In the genomic region with DNA sequence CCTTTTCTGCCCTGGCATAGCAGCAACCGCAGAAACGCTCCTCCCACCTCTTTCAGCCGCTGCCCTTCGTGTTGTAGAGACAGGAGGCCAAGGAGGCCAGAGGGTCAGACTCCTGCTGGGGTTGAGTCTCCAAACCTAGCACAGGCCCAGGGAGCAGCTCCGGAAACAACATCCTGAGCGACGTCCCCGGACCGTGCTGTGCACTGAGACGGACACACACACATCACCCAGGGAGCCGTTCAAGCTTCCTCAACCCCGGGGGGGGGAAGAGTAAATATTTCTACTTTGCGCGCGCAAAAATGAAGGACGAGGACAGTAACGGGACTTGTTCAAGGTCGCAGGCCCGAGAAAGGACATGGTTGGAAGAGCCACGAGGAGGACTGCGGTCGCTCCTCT, we compare ENCODE assay signal across 8 cellular contexts. TPM values are rescaled to one million over a fixed set of nuclear protein-coding genes. Genes with fewer than 3 reads are reported as not detected.
DNase-seq lines count a peak whose midpoint lies in the region; ATAC-seq, FAIRE-seq and TF ChIP-seq lines count a peak whose summit lies in the region.

No MANE protein-coding gene starts in this region.

- peaks cover 21% of the 10 kb centered on the region for H3K4me1 Mint-ChIP-seq in chondrocyte (ENCODE audit: low read depth)

- peaks cover 46% of the 10 kb centered on the region for H3K36me3 Mint-ChIP-seq in chondrocyte (ENCODE audit: low read depth)

- ATAC-seq in left lung: peak; percentile 73

- peak overlapping the region in 3 of 4 donors; percentile 38 to 73 (median 63) for H3K27ac ChIP-seq in Peyer's patch
- H3K27ac ChIP-seq in left lung: peak overlapping the region in 1 of 2 donors; percentile 60
- peak overlapping the region in 4 of 5 donors; percentile 73 to 82 (median 78) for H3K27ac ChIP-seq in stomach

- FAIRE-seq in H54 (lab: Jason Lieb, UNC): no peak

- H3K4me3 ChIP-seq in Peyer's patch: peak overlapping the region; percentile 78 to 82 (median 78)
- peak overlapping the region; percentile 93 for H3K4me3 ChIP-seq in left lung
- H3K4me3 ChIP-seq in stomach: peak overlapping the region; percentile 87 to 100 (median 96)

- intact Hi-C loops in left lung (cut with DNase I): no loop called here
- intact Hi-C loops in stomach (cut with DNase I; ENCODE audit: low total_unique reads): no loop called here

- no peaks in the 10 kb centered on the region for H3K27me3 ChIP-seq in Peyer's patch
- no peaks in the 10 kb centered on the region for H3K27me3 ChIP-seq in left lung
- no peaks in the 10 kb centered on the region for H3K27me3 ChIP-seq in stomach

- peaks cover 0 to 27% (median 0%) of the 10 kb centered on the region in 3 donors for H3K36me3 ChIP-seq in Peyer's patch
- H3K36me3 ChIP-seq in left lung: peaks cover 0 to 24% of the 10 kb centered on the region in 2 donors
- H3K36me3 ChIP-seq in stomach: peaks cover 20 to 34% (median 24%) of the 10 kb centered on the region in 4 donors

- DNase-seq in EL: peak; percentile 48
- DNase-seq in H54 (ENCODE audit: insufficient read length, low spot score): peak; percentile 87
- DNase-seq in Peyer's patch: peak in 1 of 3 donors; percentile 16
- no peak for DNase-seq in chondrocyte (ENCODE audit: low spot score)
- peak in 1 of 2 donors; percentile 39 for DNase-seq in left lung
- no peak for DNase-seq in stomach
- no peak for DNase-seq in midbrain (lab: John Stamatoyannopoulos, UW)
- no peak for DNase-seq in effector CD8-positive, alpha-beta T cell (lab: John Stamatoyannopoulos, UW)

- H3K4me3 Mint-ChIP-seq in chondrocyte (ENCODE audit: unreplicated experiment): peak overlapping the region; percentile 94

- TF ChIP-seq POLR2A in H54 (IDR thresholded peaks at IDR 0.05; ENCODE audit: low read depth, low read length): 0 out of 2 replicates have a peak, but pooled peaks have one; percentile 14
- TF ChIP-seq POLR2A in Peyer's patch (IDR thresholded peaks at IDR 0.05): no peak
- no peak for TF ChIP-seq POLR2A in stomach (IDR thresholded peaks at IDR 0.05)

- no peaks in the 10 kb centered on the region for H3K27me3 Mint-ChIP-seq in chondrocyte (ENCODE audit: low read depth)

- peaks cover 0 to 12% (median 3%) of the 10 kb centered on the region in 4 donors for H3K4me1 ChIP-seq in Peyer's patch
- peaks cover 7 to 12% of the 10 kb centered on the region in 2 donors for H3K4me1 ChIP-seq in left lung
- peaks cover 14 to 27% (median 25%) of the 10 kb centered on the region in 4 donors for H3K4me1 ChIP-seq in stomach

- 0 to 2% (median 0%) methylated on average over 4 to 22 of the region's 22 CpGs for WGBS in stomach, 5 donors

- H3K27ac Mint-ChIP-seq in chondrocyte (ENCODE audit: unreplicated experiment): peak overlapping the region; percentile 84

- H3K9me3 ChIP-seq in Peyer's patch (peaks cover 0 to 25% (median under 1%) of the 10 kb centered on the region in 4 donors), left lung (peaks cover 0 to 64% of the 10 kb centered on the region in 2 donors), stomach (peaks cover 0 to 82% (median 47%) of the 10 kb centered on the region in 4 donors)

- TF ChIP-seq CTCF in Peyer's patch (IDR thresholded peaks at IDR 0.05) (no peak), chondrocyte (IDR thresholded peaks at IDR 0.05) (no peak), left lung (IDR thresholded peaks at IDR 0.05) (no peak), stomach (IDR thresholded peaks at IDR 0.05) (no peak)

- no peak for TF ChIP-seq EP300 in stomach (IDR thresholded peaks at IDR 0.05)

- peaks cover 61% of the 10 kb centered on the region for H3K9me3 Mint-ChIP-seq in chondrocyte (ENCODE audit: low read depth)

RNA-seq across cellular contexts. Expression of gene ZNF550, which starts 0.7 kb away (rescaled TPM):
- 10 to 100 TPM in 2 of 4 donors, 1 to 10 TPM in 2; 5.4 to 17.4 (median 12.3) TPM for total RNA-seq in Peyer's patch
- 6.9 to 11.3 TPM (median 8.6 TPM) in 3 replicates for total RNA-seq in chondrocyte
- 1 to 10 TPM; 7.4 to 7.6 TPM for total RNA-seq in left lung
- 10 to 100 TPM in 3 of 5 donors, 1 to 10 TPM in 2; 2.8 to 35.0 (median 12.5) TPM for total RNA-seq in stomach
- polyA plus RNA-seq in stomach: 1 to 10 TPM; 1.1 to 3.0 (median 1.7) TPM

RNA-seq across cellular contexts. Expression of gene ZNF416, which starts 19.7 kb away (rescaled TPM):
- total RNA-seq in Peyer's patch (1 to 10 TPM; 1.9 to 5.8 (median 2.9) TPM), chondrocyte (5.4 to 7.7 TPM (median 6.0 TPM) in 3 replicates), left lung (1 to 10 TPM; 4.5 TPM), stomach (10 to 100 TPM in 1 of 5 donors, 1 to 10 TPM in 2, under 1 TPM in 1, not detected in 1; 0.87 to 25.0 (median 3.8) TPM)
- polyA plus RNA-seq in stomach: 1 to 10 TPM in 2 of 3 donors, under 1 TPM in 1; 1.00 to 2.7 (median 2.3) TPM

RNA-seq across cellular contexts. Expression of gene ZIK1, which starts 24.9 kb away (rescaled TPM):
- total RNA-seq in Peyer's patch (1 to 10 TPM in 3 of 4 donors, under 1 TPM in 1; 0.54 to 6.6 (median 1.9) TPM), chondrocyte (4.8 to 7.2 TPM (median 5.5 TPM) in 3 replicates), left lung (1 to 10 TPM; 4.4 to 4.7 TPM), stomach (10 to 100 TPM in 1 of 5 donors, under 1 TPM in 2, not detected in 2; 0.29 to 14.7 (median 0.89) TPM)
- 1 to 10 TPM in 1 of 3 donors, under 1 TPM in 2; 0.62 to 1.3 (median 0.92) TPM for polyA plus RNA-seq in stomach

RNA-seq across cellular contexts. Expression of gene ZNF549, which starts 31.9 kb away (rescaled TPM):
- 1 to 10 TPM; 4.0 to 7.4 (median 4.7) TPM for total RNA-seq in Peyer's patch
- total RNA-seq in chondrocyte: 6.8 to 7.4 TPM (median 7.1 TPM) in 3 replicates
- 1 to 10 TPM; 4.9 to 5.8 TPM for total RNA-seq in left lung
- total RNA-seq in stomach: 10 to 100 TPM in 1 of 5 donors, 1 to 10 TPM in 4; 2.3 to 15.2 (median 6.7) TPM
- 1 to 10 TPM; 1.2 to 2.3 (median 2.0) TPM for polyA plus RNA-seq in stomach

RNA-seq across cellular contexts. Expression of gene ZNF530, which starts 40.7 kb away (rescaled TPM):
- total RNA-seq in Peyer's patch: 1 to 10 TPM in 3 of 4 donors, under 1 TPM in 1; 0.76 to 4.1 (median 1.8) TPM
- 1.4 to 3.4 TPM (median 2.2 TPM) in 3 replicates for total RNA-seq in chondrocyte
- 1 to 10 TPM; 2.3 to 3.6 TPM for total RNA-seq in left lung
- 1 to 10 TPM in 3 of 5 donors, not detected in 2; 1.0 to 6.4 (median 2.3) TPM for total RNA-seq in stomach
- polyA plus RNA-seq in stomach: 1 to 10 TPM in 2 of 3 donors, under 1 TPM in 1; 0.81 to 3.8 (median 2.2) TPM

Comparison
In these comparisons a context has a peak if more than half of its experiments do, and no peak if none do; other contexts are left out.
1. DNase-seq: peak in EL (single experiment) and H54 (single experiment); none in chondrocyte (single experiment), stomach (single experiment), midbrain (single experiment) and effector CD8-positive, alpha-beta T cell (single experiment).
2. Peak in every context shown above with its lines, with median percentiles within 50 percentile points of each other: H3K4me3 ChIP-seq.